31 cellular contexts compared by ENCODE assay signal in the genomic region with DNA sequence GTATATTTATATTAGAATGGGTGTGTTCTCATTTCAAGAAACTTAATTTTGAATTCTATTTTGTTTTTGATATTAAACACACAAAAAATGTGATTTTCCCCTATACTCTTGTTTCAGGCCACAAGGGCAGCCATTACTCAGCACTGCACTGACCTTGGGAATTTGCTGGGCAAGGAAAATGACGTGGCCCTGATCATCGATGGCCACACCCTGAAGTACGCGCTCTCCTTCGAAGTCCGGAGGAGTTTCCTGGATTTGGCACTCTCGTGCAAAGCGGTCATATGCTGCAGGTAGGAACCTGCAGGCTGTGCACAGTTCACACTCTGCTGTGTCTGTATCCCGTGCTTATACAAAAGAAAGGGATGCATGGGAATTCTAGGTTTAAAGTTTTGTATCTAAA.
"Had no signal": no experiment of that assay in that cellular context is flagged by ENCODE, and none has a peak within 500 bp of the region (broad histone marks: within the 10 kb centered on the region; RNA-seq: fewer than 3 reads in every experiment).

No MANE protein-coding gene starts in this region.

- H3K9me3 ChIP-seq: esophagus muscularis mucosa, ovary, thyroid gland, upper lobe of left lung had no signal

- H3K36me3 Mint-ChIP-seq: activated CD4-positive, alpha-beta memory T cell treated with anti-CD3 and anti-CD28 coated beads for 36 hours; activated naive CD4-positive, alpha-beta T cell treated with anti-CD3 and anti-CD28 coated beads, Interleukin-2, amount 50 U/mL, for 24 hours; naive B cell; stimulated activated memory B cell treated with anti-CD40 and anti-IgM and Interleukin-4, amounts not matched to agents 10 μg/mL and 1 μg/mL and 100 μg/mL, for 72 hours had no signal

- H3K27me3 ChIP-seq: esophagus muscularis mucosa, heart left ventricle, ovary, thyroid gland, upper lobe of left lung had no signal

- H3K4me1 ChIP-seq: esophagus muscularis mucosa, foreskin keratinocyte, heart left ventricle, thyroid gland, upper lobe of left lung had no signal

- H3K4me2 ChIP-seq: smooth muscle cell had no signal

- DNase-seq: activated CD4-positive, alpha-beta memory T cell treated with anti-CD3 and anti-CD28 coated beads for 36 hours; activated CD4-positive, alpha-beta T cell treated with anti-CD3 and anti-CD28 coated beads, Interleukin-2, amount 10 ng/mL, durations not matched to agents 24 days and 14 days; activated CD4-positive, CD25-positive, alpha-beta regulatory T cell treated with anti-CD3 and anti-CD28 coated beads, Interleukin-2, amount 50 U/mL, for 72 hours; activated T-cell treated with anti-CD3 and anti-CD28 coated beads, Interleukin-2, amount 50 U/mL, for 4 hours; aorta; caudate nucleus; heart left ventricle; hypothalamus; immature natural killer cell; kidney; left colon; mammary epithelial cell; naive B cell; nephron progenitor cell; ovary; stimulated activated CD4-positive, alpha-beta T cell treated with anti-CD3 and anti-CD28 coated beads, Interleukin-1b, Interleukin-23, amount 100 ng/mL, for 48 hours; stimulated activated CD4-positive, alpha-beta T cell treated with anti-CD3 and anti-CD28 coated beads, Interleukin-4, amount 100 ng/mL, for 4 hours; stimulated activated CD8-positive, alpha-beta memory T cell treated with anti-CD3 and anti-CD28 coated beads, Interleukin-4, amount 100 ng/mL, for 48 hours; stimulated activated naive CD8-positive, alpha-beta T cell treated with anti-CD3 and anti-CD28 coated beads, Interleukin-15, amount 100 ng/mL, for 72 hours; substantia nigra; T-helper 2 cell; thyroid gland; upper lobe of left lung had no signal

- H3K4me3 ChIP-seq: esophagus muscularis mucosa, heart left ventricle, ovary, smooth muscle cell, thyroid gland, upper lobe of left lung had no signal

- H3K4me3 Mint-ChIP-seq: activated CD4-positive, alpha-beta memory T cell treated with anti-CD3 and anti-CD28 coated beads for 36 hours; activated CD4-positive, alpha-beta T cell treated with anti-CD3 and anti-CD28 coated beads, Interleukin-2, amount 10 ng/mL, durations not matched to agents 24 days and 14 days; activated naive CD4-positive, alpha-beta T cell treated with anti-CD3 and anti-CD28 coated beads, Interleukin-2, amount 50 U/mL, for 24 hours; activated T-cell treated with anti-CD3 and anti-CD28 coated beads, Interleukin-2, amount 50 U/mL, for 4 hours; activated T-helper 17 cell treated with anti-CD3 and anti-CD28 coated beads, Interleukin-2, amount 50 U/mL, for 72 hours; brain; immature natural killer cell; naive B cell; nephron progenitor cell; stimulated activated memory B cell treated with anti-CD40 and anti-IgM and Interleukin-4, amounts not matched to agents 10 μg/mL and 1 μg/mL and 100 μg/mL, for 72 hours; stimulated activated naive CD8-positive, alpha-beta T cell treated with anti-CD3 and anti-CD28 coated beads, Interleukin-15, amount 100 ng/mL, for 72 hours had no signal

- H3K27ac Mint-ChIP-seq: activated CD4-positive, alpha-beta memory T cell treated with anti-CD3 and anti-CD28 coated beads for 36 hours; activated CD4-positive, alpha-beta T cell treated with anti-CD3 and anti-CD28 coated beads, Interleukin-2, amount 10 ng/mL, durations not matched to agents 24 days and 14 days; activated naive CD4-positive, alpha-beta T cell treated with anti-CD3 and anti-CD28 coated beads, Interleukin-2, amount 50 U/mL, for 24 hours; activated T-helper 17 cell treated with anti-CD3 and anti-CD28 coated beads, Interleukin-2, amount 50 U/mL, for 72 hours; brain; immature natural killer cell; progenitor cell of endocrine pancreas; stimulated activated memory B cell treated with anti-CD40 and anti-IgM and Interleukin-4, amounts not matched to agents 10 μg/mL and 1 μg/mL and 100 μg/mL, for 72 hours; stimulated activated naive CD8-positive, alpha-beta T cell treated with anti-CD3 and anti-CD28 coated beads, Interleukin-15, amount 100 ng/mL, for 72 hours had no signal

- H3K36me3 ChIP-seq: esophagus muscularis mucosa, heart left ventricle, ovary, thyroid gland, upper lobe of left lung had no signal

- H3K27me3 Mint-ChIP-seq: progenitor cell of endocrine pancreas; stimulated activated memory B cell treated with anti-CD40 and anti-IgM and Interleukin-4, amounts not matched to agents 10 μg/mL and 1 μg/mL and 100 μg/mL, for 72 hours; stimulated activated naive CD8-positive, alpha-beta T cell treated with anti-CD3 and anti-CD28 coated beads, Interleukin-15, amount 100 ng/mL, for 72 hours had no signal

- H3K27ac ChIP-seq: esophagus muscularis mucosa, foreskin keratinocyte, heart left ventricle, ovary, thyroid gland, upper lobe of left lung had no signal

- H3K4me1 Mint-ChIP-seq: activated naive CD4-positive, alpha-beta T cell treated with anti-CD3 and anti-CD28 coated beads, Interleukin-2, amount 50 U/mL, for 24 hours; activated T-helper 17 cell treated with anti-CD3 and anti-CD28 coated beads, Interleukin-2, amount 50 U/mL, for 72 hours; brain; immature natural killer cell; naive B cell; stimulated activated memory B cell treated with anti-CD40 and anti-IgM and Interleukin-4, amounts not matched to agents 10 μg/mL and 1 μg/mL and 100 μg/mL, for 72 hours; stimulated activated naive CD8-positive, alpha-beta T cell treated with anti-CD3 and anti-CD28 coated beads, Interleukin-15, amount 100 ng/mL, for 72 hours had no signal

- ATAC-seq: activated T-cell treated with anti-CD3 and anti-CD28 coated beads, Interleukin-2, amount 50 U/mL, for 4 hours; activated T-helper 17 cell treated with anti-CD3 and anti-CD28 coated beads, Interleukin-2, amount 50 U/mL, for 72 hours; foreskin keratinocyte; heart left ventricle; left colon; stimulated activated memory B cell treated with anti-CD40 and anti-IgM and Interleukin-4, amounts not matched to agents 10 μg/mL and 1 μg/mL and 100 μg/mL, for 72 hours; stimulated activated naive CD8-positive, alpha-beta T cell treated with anti-CD3 and anti-CD28 coated beads, Interleukin-15, amount 100 ng/mL, for 72 hours had no signal

- H3K9me3 Mint-ChIP-seq: activated CD4-positive, alpha-beta memory T cell treated with anti-CD3 and anti-CD28 coated beads for 36 hours; activated naive CD4-positive, alpha-beta T cell treated with anti-CD3 and anti-CD28 coated beads, Interleukin-2, amount 50 U/mL, for 24 hours; activated T-cell treated with anti-CD3 and anti-CD28 coated beads, Interleukin-2, amount 50 U/mL, for 4 hours; activated T-helper 17 cell treated with anti-CD3 and anti-CD28 coated beads, Interleukin-2, amount 50 U/mL, for 72 hours; immature natural killer cell; stimulated activated naive CD8-positive, alpha-beta T cell treated with anti-CD3 and anti-CD28 coated beads, Interleukin-15, amount 100 ng/mL, for 72 hours had no signal
